ENCODE assay signal across 23 cellular contexts in the genomic region with DNA sequence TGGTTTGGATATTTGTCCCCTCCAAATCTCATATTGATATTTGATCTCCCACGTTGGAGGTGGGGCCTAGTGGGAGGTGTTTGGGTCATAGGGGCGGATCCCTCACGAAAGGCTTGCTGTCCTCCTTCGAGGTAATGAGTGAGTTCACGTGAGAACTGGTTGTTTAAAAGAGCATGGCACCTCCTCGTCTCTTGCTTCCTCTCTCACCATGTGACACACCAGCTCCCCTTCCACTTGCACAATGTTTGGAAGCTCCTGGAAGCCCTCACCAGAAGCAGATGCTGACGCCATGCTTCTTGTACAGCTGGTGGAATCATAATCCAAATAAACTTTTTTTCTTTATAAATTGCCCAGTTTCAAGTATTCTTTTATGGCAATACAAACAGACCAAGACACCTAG. TPM values are rescaled to one million over a fixed set of nuclear protein-coding genes. Genes with fewer than 3 reads are reported as not detected.
DNase-seq lines count a peak whose midpoint lies in the region; ATAC-seq and TF ChIP-seq lines count a peak whose summit lies in the region.
"Had no signal": no experiment of that assay in that cellular context is flagged by ENCODE, and none has a peak within 500 bp of the region (broad histone marks: within the 10 kb centered on the region; RNA-seq: fewer than 3 reads in every experiment).

No MANE protein-coding gene starts in this region.

- no peaks in the 10 kb centered on the region for H3F3A ChIP-seq in OCI-LY1 (ENCODE audit: insufficient read depth, low read length)

- peaks cover 34 to 81% of the 10 kb centered on the region in 2 donors for H3K4me1 Mint-ChIP-seq in stimulated activated naive B cell treated with anti-CD40 and anti-IgM and Interleukin-4, amounts not matched to agents 10 μg/mL and 1 μg/mL and 100 μg/mL, for 72 hours

- peaks cover 14% of the 10 kb centered on the region for H3K4me1 ChIP-seq in cardiac muscle cell (ENCODE audit: low read depth)
- H3K4me1 ChIP-seq in right atrium auricular region = peaks cover 0 to 18% of the 10 kb centered on the region in 2 donors
- peaks cover 60% of the 10 kb centered on the region for H3K4me1 ChIP-seq in OCI-LY1 (ENCODE audit: insufficient read depth, low read length, severe bottlenecking)
- no peaks in the 10 kb centered on the region for H3K4me1 ChIP-seq in ovary (ENCODE audit: insufficient read depth)
- H3K4me1 ChIP-seq: breast epithelium had no signal

- no peaks in the 10 kb centered on the region for H3K9me2 ChIP-seq in OCI-LY1 (ENCODE audit: low read depth, low read length)

- 77 to 93% (median 83%) methylated on average over 7 of the region's 7 CpGs for WGBS in ovary, 3 donors

- H3K79me2 ChIP-seq in OCI-LY1 (ENCODE audit: insufficient read depth, low read length) = peaks cover 95% of the 10 kb centered on the region

- no peak for ATAC-seq in stimulated activated naive B cell treated with anti-CD40 and anti-IgM and Interleukin-4, amounts not matched to agents 10 μg/mL and 1 μg/mL and 100 μg/mL, for 72 hours (replicated peaks)
- no peak for ATAC-seq in GM21526 (IDR thresholded peaks at IDR 0.05; ENCODE audit: low FRiP score, unreplicated experiment)
- ATAC-seq: activated T-helper 17 cell treated with anti-CD3 and anti-CD28 coated beads, Interleukin-2, amount 50 U/mL, for 72 hours had no signal

- no peak for TF ChIP-seq CTCF in cardiac muscle cell (IDR thresholded peaks at IDR 0.05; ENCODE audit: low read depth, low read length)
- no peak for TF ChIP-seq CTCF in right atrium auricular region (IDR thresholded peaks at IDR 0.05)
- no peak for TF ChIP-seq CTCF in OCI-LY1 (IDR thresholded peaks at IDR 0.05; ENCODE audit: low read length)
- no peak for TF ChIP-seq CTCF in ovary (IDR thresholded peaks at IDR 0.05)

- TF ChIP-seq POLR2A in ovary (IDR thresholded peaks at IDR 0.05) = no peak

- H3K9me3 Mint-ChIP-seq in stimulated activated naive B cell treated with anti-CD40 and anti-IgM and Interleukin-4, amounts not matched to agents 10 μg/mL and 1 μg/mL and 100 μg/mL, for 72 hours = peaks cover 9 to 11% of the 10 kb centered on the region in 2 donors
- H3K9me3 Mint-ChIP-seq: activated B cell treated with CpG ODN at 0.5 μM for 24 hours; activated T-helper 17 cell treated with anti-CD3 and anti-CD28 coated beads, Interleukin-2, amount 50 U/mL, for 72 hours; dendritic cell treated with granulocyte-macrophage colony-stimulating factor and Interleukin-4, amounts not matched to agents 40 ng/mL and 50 ng/mL, for 4 days had no signal

- no peak overlapping the region for H3K9ac ChIP-seq in OCI-LY1 (ENCODE audit: low read length)
- H3K9ac ChIP-seq: BLaER1 treated with 17β-estradiol and CSF1 and Interleukin-3, amounts not matched to agents 10 nM and 100 nM had no signal

- no peak overlapping the region for H2AFZ ChIP-seq in OCI-LY1 (ENCODE audit: low read length)

- no peak overlapping the region for H3K4me3 ChIP-seq in cardiac muscle cell
- no peak overlapping the region for H3K4me3 ChIP-seq in right atrium auricular region
- H3K4me3 ChIP-seq in OCI-LY1 (ENCODE audit: low read depth, low read length, poor library complexity, severe bottlenecking) = no peak overlapping the region
- H3K4me3 ChIP-seq in ovary = no peak overlapping the region
- H3K4me3 ChIP-seq: BLaER1 treated with 17β-estradiol and CSF1 and Interleukin-3, amounts not matched to agents 10 nM and 100 nM; breast epithelium; spleen; stomach; transverse colon had no signal

- no peaks in the 10 kb centered on the region for H3K36me3 ChIP-seq in cardiac muscle cell
- H3K36me3 ChIP-seq in right atrium auricular region = no peaks in the 10 kb centered on the region
- H3K36me3 ChIP-seq in OCI-LY1 (ENCODE audit: insufficient read depth, low read length) = peaks cover 99% of the 10 kb centered on the region
- no peaks in the 10 kb centered on the region for H3K36me3 ChIP-seq in ovary
- H3K36me3 ChIP-seq: breast epithelium, transverse colon had no signal

- H3K27ac ChIP-seq in cardiac muscle cell (peak overlapping the region; percentile 77), right atrium auricular region (peak overlapping the region in 1 of 2 donors; percentile 25), OCI-LY1 (ENCODE audit: low read depth, low read length, poor library complexity, severe bottlenecking) (peak overlapping the region; percentile 38), ovary (no peak overlapping the region)
- H3K27ac ChIP-seq: BLaER1 treated with 17β-estradiol and CSF1 and Interleukin-3, amounts not matched to agents 10 nM and 100 nM; breast epithelium; spleen; stomach; transverse colon had no signal

- H3K27me3 Mint-ChIP-seq in stimulated activated naive B cell treated with anti-CD40 and anti-IgM and Interleukin-4, amounts not matched to agents 10 μg/mL and 1 μg/mL and 100 μg/mL, for 72 hours = no peaks in the 10 kb centered on the region
- H3K27me3 Mint-ChIP-seq: activated B cell treated with CpG ODN at 0.5 μM for 24 hours; activated T-helper 17 cell treated with anti-CD3 and anti-CD28 coated beads, Interleukin-2, amount 50 U/mL, for 72 hours; dendritic cell treated with granulocyte-macrophage colony-stimulating factor and Interleukin-4, amounts not matched to agents 40 ng/mL and 50 ng/mL, for 4 days had no signal

- no peaks in the 10 kb centered on the region for H3K9me3 ChIP-seq in cardiac muscle cell (ENCODE audit: low read depth)
- peaks cover 0 to 4% of the 10 kb centered on the region in 2 donors for H3K9me3 ChIP-seq in right atrium auricular region
- no peaks in the 10 kb centered on the region for H3K9me3 ChIP-seq in OCI-LY1 (ENCODE audit: low read length)
- H3K9me3 ChIP-seq in ovary = no peaks in the 10 kb centered on the region

- peak in 1 of 2 donors; percentile 26 for DNase-seq in cardiac muscle cell (ENCODE audit: low read depth in 1 of 2, low spot score in 1 of 2)
- DNase-seq in right atrium auricular region (ENCODE audit: low spot score) = no peak
- peak; percentile 88 for DNase-seq in fibroblast of peridontal ligament (ENCODE audit: extremely low read depth)
- no peak for DNase-seq in stimulated activated naive B cell treated with anti-CD40 and anti-IgM and Interleukin-4, amounts not matched to agents 10 μg/mL and 1 μg/mL and 100 μg/mL, for 72 hours
- DNase-seq in ovary = no peak
- no peak for DNase-seq in activated effector memory CD4-positive, alpha-beta T cell treated with Interleukin-2 at 50 U/mL for 16 hours
- DNase-seq: activated B cell treated with CpG ODN at 0.5 μM for 24 hours; activated CD4-positive, alpha-beta T cell treated with anti-CD3 and anti-CD28 coated beads, Interleukin-2, amount 50 U/mL, for 4 hours; activated CD8-positive, alpha-beta memory T cell treated with anti-CD3 and anti-CD28 coated beads, Interleukin-2, amount 50 U/mL, for 4 hours; H7; NCI-H2171; NCI-H524 treated with DMSO at 0.1 percent for 48 hours; spleen; stimulated activated CD4-positive, alpha-beta T cell treated with anti-CD3 and anti-CD28 coated beads, Interleukin-4, amount 100 ng/mL, for 24 hours; stomach; T1000; transverse colon had no signal

- H3K27me3 ChIP-seq in cardiac muscle cell (no peaks in the 10 kb centered on the region), right atrium auricular region (no peaks in the 10 kb centered on the region), OCI-LY1 (ENCODE audit: insufficient read depth, low read length) (no peaks in the 10 kb centered on the region), ovary (no peaks in the 10 kb centered on the region)
- H3K27me3 ChIP-seq: BLaER1 treated with 17β-estradiol and CSF1 and Interleukin-3, amounts not matched to agents 10 nM and 100 nM; breast epithelium; spleen; stomach; transverse colon had no signal

- H4K20me1 ChIP-seq in OCI-LY1 (ENCODE audit: insufficient read depth, low read length) = no peaks in the 10 kb centered on the region

- intact Hi-C loops in ovary (cut with DNase I) = no loop called here

- TF ChIP-seq EP300 in ovary (IDR thresholded peaks at IDR 0.05) = no peak

- peaks cover 89 to 98% of the 10 kb centered on the region in 2 donors for H3K36me3 Mint-ChIP-seq in stimulated activated naive B cell treated with anti-CD40 and anti-IgM and Interleukin-4, amounts not matched to agents 10 μg/mL and 1 μg/mL and 100 μg/mL, for 72 hours

- H3K27ac Mint-ChIP-seq in stimulated activated naive B cell treated with anti-CD40 and anti-IgM and Interleukin-4, amounts not matched to agents 10 μg/mL and 1 μg/mL and 100 μg/mL, for 72 hours = peak overlapping the region; percentile 60
- H3K27ac Mint-ChIP-seq: activated B cell treated with CpG ODN at 0.5 μM for 24 hours; activated T-helper 17 cell treated with anti-CD3 and anti-CD28 coated beads, Interleukin-2, amount 50 U/mL, for 72 hours; dendritic cell treated with granulocyte-macrophage colony-stimulating factor and Interleukin-4, amounts not matched to agents 40 ng/mL and 50 ng/mL, for 4 days had no signal

- no peak overlapping the region for H3K4me3 Mint-ChIP-seq in stimulated activated naive B cell treated with anti-CD40 and anti-IgM and Interleukin-4, amounts not matched to agents 10 μg/mL and 1 μg/mL and 100 μg/mL, for 72 hours
- H3K4me3 Mint-ChIP-seq: activated B cell treated with CpG ODN at 0.5 μM for 24 hours; activated T-helper 17 cell treated with anti-CD3 and anti-CD28 coated beads, Interleukin-2, amount 50 U/mL, for 72 hours; dendritic cell treated with granulocyte-macrophage colony-stimulating factor and Interleukin-4, amounts not matched to agents 40 ng/mL and 50 ng/mL, for 4 days had no signal

- H3K4me2 ChIP-seq in OCI-LY1 (ENCODE audit: low read length) = no peak overlapping the region
- H3K4me2 ChIP-seq: BLaER1 treated with 17β-estradiol and CSF1 and Interleukin-3, amounts not matched to agents 10 nM and 100 nM had no signal

RNA-seq across cellular contexts. Expression of a gene that starts 38.6 kb away (rescaled TPM):
- total RNA-seq in cardiac muscle cell (42.4 and 50.8 TPM in 2 replicates), right atrium auricular region (10 to 100 TPM; 15.9 to 33.6 TPM), ovary (10 to 100 TPM; 25.2 to 52.4 (median 42.5) TPM)
- polyA plus RNA-seq in cardiac muscle cell (30.6 and 46.1 TPM in 2 replicates), ovary (10 to 100 TPM; 61.5 to 63.1 TPM)

Comparison
In these comparisons a context has a peak if more than half of its experiments do, and no peak if none do; other contexts are left out.
1. H3K27ac ChIP-seq: peak in cardiac muscle cell (single experiment) and OCI-LY1 (single experiment); none in ovary (0 of 2).